1 cellular context compared by ENCODE assay signal in genomic region chr17:32100971-32101631, GRCh38.
TF ChIP-seq lines count a peak whose summit lies in the region.

No MANE protein-coding gene starts in this region.

TF ChIP-seq in GM23338, 12 proteins besides CTCF, POLR2A, EP300 and RAD21 (continued from another document):
- TF ChIP-seq ZNF462 (CRISPR knock-in tag; IDR thresholded peaks at IDR 0.05): no peak
- no peak for TF ChIP-seq ZNF331 (CRISPR knock-in tag; IDR thresholded peaks at IDR 0.05; ENCODE audit: low read depth)
- TF ChIP-seq JUNB (IDR thresholded peaks at IDR 0.05; ENCODE audit: unreplicated experiment): no peak
- no peak for TF ChIP-seq CREB1 (CRISPR knock-in tag; IDR thresholded peaks at IDR 0.05; ENCODE audit: low read depth)
- TF ChIP-seq EZH2phosphoT487 (IDR thresholded peaks at IDR 0.05; ENCODE audit: unreplicated experiment): no peak
- TF ChIP-seq ZNF114 (CRISPR knock-in tag; IDR thresholded peaks at IDR 0.05): no peak
